In genomic region chr2:96150007-96150406, GRCh38 we compare ENCODE assay signal across 20 cellular contexts. TPM values are rescaled to one million over a fixed set of nuclear protein-coding genes. Genes with fewer than 3 reads are reported as not detected.
DNase-seq lines count a peak whose midpoint lies in the region; ATAC-seq and TF ChIP-seq lines count a peak whose summit lies in the region.
"Had no signal": no experiment of that assay in that cellular context is flagged by ENCODE, and none has a peak within 500 bp of the region (broad histone marks: within the 10 kb centered on the region; RNA-seq: fewer than 3 reads in every experiment).

No MANE protein-coding gene starts in this region.

- H3K4me3 Mint-ChIP-seq in activated CD8-positive, alpha-beta T cell treated with anti-CD3 and anti-CD28 coated beads, Interleukin-2, amount 10 ng/mL, durations not matched to agents 7 days and 5 days, result no peak overlapping the region
- H3K4me3 Mint-ChIP-seq in activated CD8-positive, alpha-beta T cell treated with anti-CD3 and anti-CD28 coated beads for 36 hours, result no peak overlapping the region
- H3K4me3 Mint-ChIP-seq in endodermal cell, result no peak overlapping the region
- H3K4me3 Mint-ChIP-seq: mesothelial cell of epicardium had no signal

- POLR2A ChIA-PET in activated CD8-positive, alpha-beta T cell treated with anti-CD3 and anti-CD28 coated beads, Interleukin-2, amount 10 ng/mL, durations not matched to agents 7 days and 5 days (lab: Charles Lee), result interaction anchor here (0.9 to 1.0 kb wide), 3 partner anchors 9 to 14 kb away, joined by 3 read pairs; no protein-coding TSS in a partner anchor
- POLR2A ChIA-PET in activated CD8-positive, alpha-beta T cell treated with anti-CD3 and anti-CD28 coated beads for 36 hours (lab: Charles Lee), result interaction anchor here (1.0 to 22.2 kb wide), 6 partner anchors 8 to 159 kb away, joined by 3 to 690 read pairs (median 10); partner anchors contain the start of genes ANKRD36C, ASTL, DUSP2 and STARD7

- no peak for DNase-seq in activated CD8-positive, alpha-beta T cell treated with anti-CD3 and anti-CD28 coated beads, Interleukin-2, amount 10 ng/mL, durations not matched to agents 7 days and 5 days
- no peak for DNase-seq in activated CD8-positive, alpha-beta T cell treated with anti-CD3 and anti-CD28 coated beads for 36 hours
- DNase-seq in endodermal cell (peak; percentile 27), sciatic nerve (ENCODE audit: low spot score) (peak; percentile 30), islet precursor cell (no peak)
- DNase-seq: DMS79 treated with DMSO at 0.1 percent for 48 hours, KG1, left colon, MV-4-11, NCI-H187 treated with DMSO at 0.1 percent for 48 hours, NCI-H345, retina, SK-N-SH, testis had no signal

- H3K9me3 Mint-ChIP-seq in activated CD8-positive, alpha-beta T cell treated with anti-CD3 and anti-CD28 coated beads, Interleukin-2, amount 10 ng/mL, durations not matched to agents 7 days and 5 days (ENCODE audit: insufficient read depth), result no peaks in the 10 kb centered on the region
- no peaks in the 10 kb centered on the region for H3K9me3 Mint-ChIP-seq in activated CD8-positive, alpha-beta T cell treated with anti-CD3 and anti-CD28 coated beads for 36 hours
- H3K9me3 Mint-ChIP-seq in endodermal cell, result no peaks in the 10 kb centered on the region
- H3K9me3 Mint-ChIP-seq: mesothelial cell of epicardium had no signal

- no peak overlapping the region for H3K4me3 ChIP-seq in endodermal cell (ENCODE audit: low read length)
- H3K4me3 ChIP-seq: gastrocnemius medialis, testis had no signal

- no peaks in the 10 kb centered on the region for H3K36me3 Mint-ChIP-seq in activated CD8-positive, alpha-beta T cell treated with anti-CD3 and anti-CD28 coated beads, Interleukin-2, amount 10 ng/mL, durations not matched to agents 7 days and 5 days (ENCODE audit: low read depth)
- no peaks in the 10 kb centered on the region for H3K36me3 Mint-ChIP-seq in activated CD8-positive, alpha-beta T cell treated with anti-CD3 and anti-CD28 coated beads for 36 hours (ENCODE audit: low read depth)
- no peaks in the 10 kb centered on the region for H3K36me3 Mint-ChIP-seq in endodermal cell (ENCODE audit: low read depth)
- H3K36me3 Mint-ChIP-seq: mesothelial cell of epicardium had no signal

- intact Hi-C loops in activated CD8-positive, alpha-beta T cell treated with anti-CD3 and anti-CD28 coated beads for 36 hours (cut with micrococcal nuclease), result no loop called here
- intact Hi-C loops in sciatic nerve (cut with DNase I), result no loop called here

- ATAC-seq in activated CD8-positive, alpha-beta T cell treated with anti-CD3 and anti-CD28 coated beads, Interleukin-2, amount 10 ng/mL, durations not matched to agents 7 days and 5 days, result no peak
- no peak for ATAC-seq in activated CD8-positive, alpha-beta T cell treated with anti-CD3 and anti-CD28 coated beads for 36 hours
- ATAC-seq in sciatic nerve (no peak), GM19463 (IDR thresholded peaks at IDR 0.05; ENCODE audit: unreplicated experiment) (no peak), HG03097 (IDR thresholded peaks at IDR 0.05; ENCODE audit: low FRiP score, unreplicated experiment) (no peak)
- ATAC-seq: gastrocnemius medialis, left colon had no signal

- H3K27ac Mint-ChIP-seq in activated CD8-positive, alpha-beta T cell treated with anti-CD3 and anti-CD28 coated beads, Interleukin-2, amount 10 ng/mL, durations not matched to agents 7 days and 5 days, result peak overlapping the region; percentile 42
- no peak overlapping the region for H3K27ac Mint-ChIP-seq in activated CD8-positive, alpha-beta T cell treated with anti-CD3 and anti-CD28 coated beads for 36 hours
- H3K27ac Mint-ChIP-seq in endodermal cell, result no peak overlapping the region

- 93 to 100% methylated on average over 1 to 3 of the region's 3 CpGs for WGBS in endodermal cell (ENCODE audit: insufficient coverage in 1 of 2, insufficient read length in 1 of 2), 2 experiments

- H3K9me3 ChIP-seq in KOPT-K1 (ENCODE audit: insufficient read depth, low read length, poor library complexity, severe bottlenecking), result no peaks in the 10 kb centered on the region
- H3K9me3 ChIP-seq in endodermal cell (ENCODE audit: control insufficient read depth, low read length), result no peaks in the 10 kb centered on the region
- H3K9me3 ChIP-seq: gastrocnemius medialis, SK-N-SH, testis had no signal

- no peaks in the 10 kb centered on the region for H3K4me1 ChIP-seq in endodermal cell (ENCODE audit: control insufficient read depth, insufficient read depth, low read length)
- H3K4me1 ChIP-seq: gastrocnemius medialis had no signal

- no peaks in the 10 kb centered on the region for H3K27me3 Mint-ChIP-seq in activated CD8-positive, alpha-beta T cell treated with anti-CD3 and anti-CD28 coated beads, Interleukin-2, amount 10 ng/mL, durations not matched to agents 7 days and 5 days (ENCODE audit: low read depth)
- no peaks in the 10 kb centered on the region for H3K27me3 Mint-ChIP-seq in activated CD8-positive, alpha-beta T cell treated with anti-CD3 and anti-CD28 coated beads for 36 hours
- peaks cover 17% of the 10 kb centered on the region for H3K27me3 Mint-ChIP-seq in endodermal cell (ENCODE audit: insufficient read depth)

- H3K36me3 ChIP-seq in KOPT-K1 (ENCODE audit: insufficient read depth, low read length) (no peaks in the 10 kb centered on the region), endodermal cell (ENCODE audit: control insufficient read depth, insufficient read depth, low read length) (no peaks in the 10 kb centered on the region)
- H3K36me3 ChIP-seq: gastrocnemius medialis had no signal

- H3K9ac ChIP-seq in endodermal cell (ENCODE audit: extremely low read depth, low read length, poor library complexity, severe bottlenecking), result no peak overlapping the region
- H3K9ac ChIP-seq: SK-N-SH had no signal

- peak overlapping the region; percentile 4 for H3K27ac ChIP-seq in KOPT-K1 (ENCODE audit: low read depth, low read length, poor library complexity, severe bottlenecking)
- H3K27ac ChIP-seq in endodermal cell (ENCODE audit: low read depth, low read length), result no peak overlapping the region
- H3K27ac ChIP-seq: C4-2B, gastrocnemius medialis, testis had no signal

- no peak for TF ChIP-seq CTCF in activated CD8-positive, alpha-beta T cell treated with anti-CD3 and anti-CD28 coated beads for 36 hours (IDR thresholded peaks at IDR 0.05)
- TF ChIP-seq CTCF in endodermal cell (conservative IDR thresholded peaks at IDR 0.05), result no peak

- H3K4me1 Mint-ChIP-seq in activated CD8-positive, alpha-beta T cell treated with anti-CD3 and anti-CD28 coated beads, Interleukin-2, amount 10 ng/mL, durations not matched to agents 7 days and 5 days (ENCODE audit: low read depth), result peaks cover 65% of the 10 kb centered on the region
- peaks cover 81% of the 10 kb centered on the region for H3K4me1 Mint-ChIP-seq in activated CD8-positive, alpha-beta T cell treated with anti-CD3 and anti-CD28 coated beads for 36 hours (ENCODE audit: low read depth)
- peaks cover 11% of the 10 kb centered on the region for H3K4me1 Mint-ChIP-seq in endodermal cell

- peaks cover 18% of the 10 kb centered on the region for H3K27me3 ChIP-seq in endodermal cell (ENCODE audit: control insufficient read depth, insufficient read depth, low read length, poor library complexity, severe bottlenecking)
- H3K27me3 ChIP-seq: gastrocnemius medialis, testis had no signal

- CTCF ChIA-PET in activated CD8-positive, alpha-beta T cell treated with anti-CD3 and anti-CD28 coated beads, Interleukin-2, amount 10 ng/mL, durations not matched to agents 7 days and 5 days (lab: Charles Lee), result interaction anchor here (1.1 to 21.7 kb wide), 3 partner anchors 9 to 23 kb away, joined by 3 to 674 read pairs (median 3); no protein-coding TSS in a partner anchor
- CTCF ChIA-PET in activated CD8-positive, alpha-beta T cell treated with anti-CD3 and anti-CD28 coated beads for 36 hours (lab: Charles Lee), result interaction anchor here (0.6 to 3.9 kb wide), 4 partner anchors 8 to 24 kb away, joined by 3 to 24 read pairs (median 4); no protein-coding TSS in a partner anchor

RNA-seq across cellular contexts. Expression of gene DUSP2, which starts 4.8 kb away (rescaled TPM):
- 10 to 100 TPM; 20.3 to 21.2 TPM for total RNA-seq in activated CD8-positive, alpha-beta T cell treated with anti-CD3 and anti-CD28 coated beads, Interleukin-2, amount 10 ng/mL, durations not matched to agents 7 days and 5 days
- total RNA-seq in activated CD8-positive, alpha-beta T cell treated with anti-CD3 and anti-CD28 coated beads for 36 hours, result 100 to 1,000 TPM; 311 to 313 TPM
- total RNA-seq in endodermal cell (1 to 10 TPM; 1.6 to 2.2 TPM), sciatic nerve (7.3 TPM)
- 0.82 TPM for polyA plus RNA-seq in endodermal cell (2013, experiment 1 of 2)
- 0.66 TPM for polyA plus RNA-seq in endodermal cell (2013, experiment 2 of 2)

RNA-seq across cellular contexts. Expression of gene ASTL, which starts 11.7 kb away (rescaled TPM):
- total RNA-seq in activated CD8-positive, alpha-beta T cell treated with anti-CD3 and anti-CD28 coated beads, Interleukin-2, amount 10 ng/mL, durations not matched to agents 7 days and 5 days, result under 1 TPM in 1 of 2 experiments, not detected in 1; 0.34 TPM
- 1 to 10 TPM; 1.8 to 2.7 TPM for total RNA-seq in activated CD8-positive, alpha-beta T cell treated with anti-CD3 and anti-CD28 coated beads for 36 hours
- not detected for total RNA-seq in endodermal cell
- 0.18 TPM for polyA plus RNA-seq in endodermal cell (2013, experiment 1 of 2)
- polyA plus RNA-seq in endodermal cell (2013, experiment 2 of 2), result not detected
- 0.31 TPM for total RNA-seq in sciatic nerve
- total RNA-seq: gastrocnemius medialis had no signal
- polyA plus RNA-seq: SK-N-SH had no signal

RNA-seq across cellular contexts. Expression of gene ADRA2B, which starts 33.6 kb away (rescaled TPM):
- total RNA-seq in activated CD8-positive, alpha-beta T cell treated with anti-CD3 and anti-CD28 coated beads, Interleukin-2, amount 10 ng/mL, durations not matched to agents 7 days and 5 days, result under 1 TPM in 1 of 2 experiments, not detected in 1; 0.08 TPM
- under 1 TPM; 0.29 to 0.34 TPM for total RNA-seq in activated CD8-positive, alpha-beta T cell treated with anti-CD3 and anti-CD28 coated beads for 36 hours
- total RNA-seq in endodermal cell (1 to 10 TPM; 2.4 to 3.8 TPM), sciatic nerve (3.2 TPM)
- 0.96 TPM for polyA plus RNA-seq in endodermal cell (2013, experiment 1 of 2)
- 1.1 TPM for polyA plus RNA-seq in endodermal cell (2013, experiment 2 of 2)
- polyA plus RNA-seq: SK-N-SH had no signal

RNA-seq across cellular contexts. Expression of gene STARD7, which starts 58.6 kb away (rescaled TPM):
- total RNA-seq in activated CD8-positive, alpha-beta T cell treated with anti-CD3 and anti-CD28 coated beads, Interleukin-2, amount 10 ng/mL, durations not matched to agents 7 days and 5 days, result 100 to 1,000 TPM; 139 to 143 TPM
- total RNA-seq in activated CD8-positive, alpha-beta T cell treated with anti-CD3 and anti-CD28 coated beads for 36 hours, result 100 to 1,000 TPM; 145 to 149 TPM
- total RNA-seq in endodermal cell, result 100 to 1,000 TPM; 145 to 159 TPM
- 103 TPM for polyA plus RNA-seq in endodermal cell (2013, experiment 1 of 2)
- polyA plus RNA-seq in endodermal cell (2013, experiment 2 of 2), result 93.9 TPM
- 72.5 TPM for total RNA-seq in sciatic nerve

Comparison
In these comparisons a context has a peak if more than half of its experiments do, and no peak if none do; other contexts are left out.
1. RNA of gene DUSP2, which starts 4.8 kb away (total RNA-seq): 311 to 313 TPM in activated CD8-positive, alpha-beta T cell treated with anti-CD3 and anti-CD28 coated beads for 36 hours; 20.3 to 21.2 TPM in activated CD8-positive, alpha-beta T cell treated with anti-CD3 and anti-CD28 coated beads, Interleukin-2, amount 10 ng/mL, durations not matched to agents 7 days and 5 days, 7.3 TPM in sciatic nerve (single experiment) and 1.6 to 2.2 TPM in endodermal cell; every median in the first group is over 10 times any median in the second.
2. DNase-seq: peak in endodermal cell (single experiment) and sciatic nerve (single experiment); none in activated CD8-positive, alpha-beta T cell treated with anti-CD3 and anti-CD28 coated beads, Interleukin-2, amount 10 ng/mL, durations not matched to agents 7 days and 5 days (single experiment), activated CD8-positive, alpha-beta T cell treated with anti-CD3 and anti-CD28 coated beads for 36 hours (single experiment) and islet precursor cell (single experiment).